8 cellular contexts compared by ENCODE assay signal in genomic region chr20:51492167-51493092, GRCh38. TPM values are rescaled to one million over a fixed set of nuclear protein-coding genes. Genes with fewer than 3 reads are reported as not detected.
DNase-seq lines count a peak whose midpoint lies in the region; ATAC-seq and TF ChIP-seq lines count a peak whose summit lies in the region.

No MANE protein-coding gene starts in this region.

- H3K4me1 ChIP-seq in mesendoderm (ENCODE audit: control insufficient read depth, low read depth, low read length) (peaks cover 7% of the 10 kb centered on the region), vagina (peaks cover 51% of the 10 kb centered on the region)

- H3K27ac Mint-ChIP-seq in activated naive CD4-positive, alpha-beta T cell treated with anti-CD3 and anti-CD28 coated beads, Interleukin-2, amount 50 U/mL, for 72 hours: peak overlapping the region; percentile 79 to 89

- no peak overlapping the region for H3K4me2 ChIP-seq in mesendoderm (ENCODE audit: low read length)

- H3K36me3 ChIP-seq in mesendoderm (ENCODE audit: control insufficient read depth, insufficient read depth, low read length) (no peaks in the 10 kb centered on the region), vagina (no peaks in the 10 kb centered on the region)

- H3K27ac ChIP-seq in coronary artery (peak overlapping the region in 1 of 2 donors; percentile 9), mesendoderm (ENCODE audit: low read depth, low read length) (no peak overlapping the region), vagina (peak overlapping the region; percentile 61)

- H3K9ac ChIP-seq in mesendoderm (ENCODE audit: low read length): no peak overlapping the region

- H3K79me2 ChIP-seq in mesendoderm (ENCODE audit: control insufficient read depth, insufficient read depth, low read length): no peaks in the 10 kb centered on the region

- H2BK5ac ChIP-seq in mesendoderm (ENCODE audit: low read length): no peak overlapping the region

- H3K9me3 Mint-ChIP-seq in activated naive CD4-positive, alpha-beta T cell treated with anti-CD3 and anti-CD28 coated beads, Interleukin-2, amount 50 U/mL, for 72 hours: no peaks in the 10 kb centered on the region

- ATAC-seq in activated naive CD4-positive, alpha-beta T cell treated with anti-CD3 and anti-CD28 coated beads, Interleukin-2, amount 50 U/mL, for 72 hours: no peak

- no peak for TF ChIP-seq CTCF in coronary artery (IDR thresholded peaks at IDR 0.05)
- no peak for TF ChIP-seq CTCF in vagina (IDR thresholded peaks at IDR 0.05)

- H3K56ac ChIP-seq in mesendoderm (ENCODE audit: low read length): no peak overlapping the region

- H4K5ac ChIP-seq in mesendoderm (ENCODE audit: low read length): no peak overlapping the region

- peak overlapping the region; percentile 29 for H3K4ac ChIP-seq in mesendoderm (ENCODE audit: low read depth, low read length)

- peaks cover 26 to 83% of the 10 kb centered on the region in 2 donors for H3K36me3 Mint-ChIP-seq in activated naive CD4-positive, alpha-beta T cell treated with anti-CD3 and anti-CD28 coated beads, Interleukin-2, amount 50 U/mL, for 72 hours

- no peaks in the 10 kb centered on the region for H3K9me3 ChIP-seq in vagina

- no peak for DNase-seq in activated naive CD4-positive, alpha-beta T cell treated with anti-CD3 and anti-CD28 coated beads, Interleukin-2, amount 50 U/mL, for 72 hours (ENCODE audit: low spot score in 2 of 2)
- no peak for DNase-seq in activated naive CD4-positive, alpha-beta T cell treated with anti-CD3 and anti-CD28 coated beads, Interleukin-2, amount 50 U/mL, for 16 hours
- DNase-seq in coronary artery (ENCODE audit: low spot score): peak; percentile 74
- peak; percentile 29 for DNase-seq in mesendoderm
- no peak for DNase-seq in vagina (ENCODE audit: extremely low spot score in 2 of 2)
- DNase-seq in NCI-H1417 treated with DMSO at 0.1 percent for 48 hours (lab: John Stamatoyannopoulos, UW): no peak
- DNase-seq in iPS-NIHi7 (ENCODE audit: extremely low spot score): no peak
- DNase-seq in activated CD8-positive, alpha-beta memory T cell treated with anti-CD3 and anti-CD28 coated beads, Interleukin-2, amount 50 U/mL, for 4 hours: no peak

- no peak overlapping the region for H4K8ac ChIP-seq in mesendoderm (ENCODE audit: low read depth, low read length)

- peak overlapping the region; percentile 52 for H3K4me3 ChIP-seq in coronary artery
- no peak overlapping the region for H3K4me3 ChIP-seq in mesendoderm (ENCODE audit: low read length)
- peak overlapping the region; percentile 28 to 32 for H3K4me3 ChIP-seq in vagina

- intact Hi-C loops in vagina (cut with DNase I): no loop called here

- H3K27me3 ChIP-seq in mesendoderm (ENCODE audit: insufficient read depth, low read length, poor library complexity) (no peaks in the 10 kb centered on the region), vagina (no peaks in the 10 kb centered on the region)

- no CpG with 5 or more reads among the region's 47 CpGs for WGBS in mesendoderm (ENCODE audit: extremely low coverage, insufficient coverage, low lambda C conversion rate)

- no peaks in the 10 kb centered on the region for H3K79me1 ChIP-seq in mesendoderm (ENCODE audit: low read length)

- peak overlapping the region; percentile 34 for H3K18ac ChIP-seq in mesendoderm (ENCODE audit: low read length)

- no peak overlapping the region for H3K23ac ChIP-seq in mesendoderm (ENCODE audit: low read length)

- TF ChIP-seq POLR2A in vagina (IDR thresholded peaks at IDR 0.05): no peak

- no peak overlapping the region for H2BK120ac ChIP-seq in mesendoderm (ENCODE audit: low read depth, low read length)

- H2AK5ac ChIP-seq in mesendoderm (ENCODE audit: low read length): no peak overlapping the region

- no peak overlapping the region for H2BK15ac ChIP-seq in mesendoderm (replicated peaks; ENCODE audit: low read depth)

RNA-seq across cellular contexts. Expression of gene NFATC2, which starts 50.1 kb away (rescaled TPM):
- total RNA-seq in activated naive CD4-positive, alpha-beta T cell treated with anti-CD3 and anti-CD28 coated beads, Interleukin-2, amount 50 U/mL, for 72 hours: 10 to 100 TPM; 29.9 to 39.4 TPM
- 0.28 TPM for polyA plus RNA-seq in mesendoderm (2013, experiment 1 of 2)
- 0.29 TPM for polyA plus RNA-seq in mesendoderm (2013, experiment 2 of 2)
- total RNA-seq in vagina: 7.4 TPM

Comparison
In these comparisons a context has a peak if more than half of its experiments do, and no peak if none do; other contexts are left out.
1. DNase-seq: peak in coronary artery (single experiment) and mesendoderm (single experiment); none in activated naive CD4-positive, alpha-beta T cell treated with anti-CD3 and anti-CD28 coated beads, Interleukin-2, amount 50 U/mL, for 72 hours (0 of 2), activated naive CD4-positive, alpha-beta T cell treated with anti-CD3 and anti-CD28 coated beads, Interleukin-2, amount 50 U/mL, for 16 hours (single experiment), vagina (0 of 2), NCI-H1417 treated with DMSO at 0.1 percent for 48 hours (single experiment), iPS-NIHi7 (single experiment) and activated CD8-positive, alpha-beta memory T cell treated with anti-CD3 and anti-CD28 coated beads, Interleukin-2, amount 50 U/mL, for 4 hours (single experiment).